In the genomic region with DNA sequence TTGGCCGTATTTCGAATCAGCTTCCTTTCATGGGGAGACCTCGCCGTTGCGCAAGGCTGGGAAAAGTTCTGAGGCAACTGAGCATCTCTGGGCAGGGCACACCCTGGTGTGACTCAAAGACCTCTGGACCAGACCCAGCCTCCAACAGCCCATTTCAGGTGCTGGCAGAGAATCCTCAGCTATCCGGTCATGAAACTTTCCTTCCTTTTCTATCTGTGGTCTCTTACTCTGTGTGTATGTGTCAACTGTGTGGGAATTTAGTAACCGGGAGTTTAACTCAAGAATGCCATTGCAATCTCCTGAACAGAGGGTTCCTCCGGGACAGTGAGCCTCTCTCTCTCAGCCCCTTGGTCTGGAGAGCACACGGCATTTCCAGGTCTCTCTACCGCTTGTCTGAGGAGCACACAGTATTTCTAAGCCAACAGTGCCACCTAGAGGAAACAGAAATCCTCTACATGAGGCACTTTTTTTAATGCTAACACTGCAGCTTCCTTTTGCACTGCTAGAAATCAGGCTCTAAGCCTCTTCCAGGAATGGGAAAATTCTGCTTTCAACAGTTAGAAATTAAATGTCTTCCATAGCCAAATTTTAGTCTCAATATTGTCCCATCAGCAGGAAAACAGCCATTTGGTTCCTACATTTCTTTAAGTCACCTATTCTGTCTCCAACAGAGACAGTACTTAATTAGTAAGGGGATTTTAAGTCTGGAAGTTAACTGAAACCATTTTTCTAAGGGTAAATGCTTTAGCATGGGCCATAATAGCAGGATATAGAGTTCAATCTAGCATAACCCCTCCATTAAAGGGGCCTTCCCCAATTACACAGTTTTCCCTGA, we compare ENCODE assay signal across 8 cellular contexts. TPM values are rescaled to one million over a fixed set of nuclear protein-coding genes. Genes with fewer than 3 reads are reported as not detected.
DNase-seq lines count a peak whose midpoint lies in the region; FAIRE-seq and TF ChIP-seq lines count a peak whose summit lies in the region.

No MANE protein-coding gene starts in this region.

- no peak for FAIRE-seq in bronchial epithelial cell (lab: Jason Lieb, UNC)

- H3K4me1 ChIP-seq in OCI-LY1 (ENCODE audit: insufficient read depth, low read length, severe bottlenecking): no peaks in the 10 kb centered on the region

- no peak overlapping the region for H3K9ac ChIP-seq in OCI-LY1 (ENCODE audit: low read length)

- no peaks in the 10 kb centered on the region for H3F3A ChIP-seq in OCI-LY1 (ENCODE audit: insufficient read depth, low read length)

- H3K27me3 ChIP-seq in HL-60 (ENCODE audit: insufficient read depth, poor library complexity, severe bottlenecking): no peaks in the 10 kb centered on the region
- no peaks in the 10 kb centered on the region for H3K27me3 ChIP-seq in OCI-LY1 (ENCODE audit: insufficient read depth, low read length)
- H3K27me3 ChIP-seq in bronchial epithelial cell (ENCODE audit: control insufficient read depth, insufficient read depth, low read length): no peaks in the 10 kb centered on the region

- H3K9me3 ChIP-seq in OCI-LY1 (ENCODE audit: low read length): peaks cover 9% of the 10 kb centered on the region; the same call in 1 of the 2 replicates

- no peaks in the 10 kb centered on the region for H4K20me1 ChIP-seq in OCI-LY1 (ENCODE audit: insufficient read depth, low read length)

- no peak overlapping the region for H3K4me2 ChIP-seq in OCI-LY1 (ENCODE audit: low read length)

- H3K27ac ChIP-seq in HL-60 (replicated peaks) (no peak overlapping the region), OCI-LY1 (ENCODE audit: low read depth, low read length, poor library complexity, severe bottlenecking) (no peak overlapping the region)

- TF ChIP-seq CTCF in HL-60 (IDR thresholded peaks at IDR 0.05; ENCODE audit: insufficient read depth, low read length): peak; percentile 37
- peak; percentile 77 for TF ChIP-seq CTCF in OCI-LY1 (IDR thresholded peaks at IDR 0.05; ENCODE audit: low read length)
- peak; percentile 66 for TF ChIP-seq CTCF in bronchial epithelial cell (IDR thresholded peaks at IDR 0.05; ENCODE audit: insufficient read depth, low read length, severe bottlenecking)

- H3K4me3 ChIP-seq in HL-60 (replicated peaks; ENCODE audit: insufficient read depth, low read length) (no peak overlapping the region), OCI-LY1 (ENCODE audit: low read depth, low read length, poor library complexity, severe bottlenecking) (no peak overlapping the region), bronchial epithelial cell (ENCODE audit: low read depth, low read length) (no peak overlapping the region)

- no peaks in the 10 kb centered on the region for H3K36me3 ChIP-seq in OCI-LY1 (ENCODE audit: insufficient read depth, low read length)
- H3K36me3 ChIP-seq in bronchial epithelial cell (ENCODE audit: control insufficient read depth, insufficient read depth, low read length): no peaks in the 10 kb centered on the region

- DNase-seq in stimulated activated CD4-positive, alpha-beta T cell treated with anti-CD3 and anti-CD28 coated beads, Interleukin-4, amount 100 ng/mL, for 24 hours: peak; percentile 13
- DNase-seq in stimulated activated CD4-positive, alpha-beta T cell treated with anti-CD3 and anti-CD28 coated beads, Interleukin-12 subunit alpha, Interleukin-12 subunit beta, amount 100 ng/mL, for 4 hours: no peak
- peak; percentile 38 to 55 for DNase-seq in HL-60 (ENCODE audit: low read depth in 1 of 2, low spot score in 1 of 2)
- DNase-seq in bronchial epithelial cell (ENCODE audit: low read depth): peak; percentile 63
- peak; percentile 93 for DNase-seq in inferior parietal cortex (ENCODE audit: extremely low spot score)
- DNase-seq in smooth muscle cell of the brain vasculature (ENCODE audit: low read depth, low spot score): peak; percentile 39
- DNase-seq in COR-L47 (lab: John Stamatoyannopoulos, UW): no peak

- H2AFZ ChIP-seq in OCI-LY1 (ENCODE audit: low read length): no peak overlapping the region

- no peaks in the 10 kb centered on the region for H3K9me2 ChIP-seq in OCI-LY1 (ENCODE audit: low read depth, low read length)

- no peaks in the 10 kb centered on the region for H3K79me2 ChIP-seq in OCI-LY1 (ENCODE audit: insufficient read depth, low read length)

RNA-seq across cellular contexts. Expression of a gene that starts 32.7 kb away (rescaled TPM):
- not detected in 2 replicates for total RNA-seq in bronchial epithelial cell

Comparison
In these comparisons a context has a peak if more than half of its experiments do, and no peak if none do; other contexts are left out.
1. DNase-seq: peak in stimulated activated CD4-positive, alpha-beta T cell treated with anti-CD3 and anti-CD28 coated beads, Interleukin-4, amount 100 ng/mL, for 24 hours (single experiment), HL-60 (2 of 2), bronchial epithelial cell (single experiment), inferior parietal cortex (single experiment) and smooth muscle cell of the brain vasculature (single experiment); none in stimulated activated CD4-positive, alpha-beta T cell treated with anti-CD3 and anti-CD28 coated beads, Interleukin-12 subunit alpha, Interleukin-12 subunit beta, amount 100 ng/mL, for 4 hours (single experiment) and COR-L47 (single experiment).
2. Peak in every context shown above with its lines, with median percentiles within 50 percentile points of each other: CTCF ChIP-seq.